In the genomic region with DNA sequence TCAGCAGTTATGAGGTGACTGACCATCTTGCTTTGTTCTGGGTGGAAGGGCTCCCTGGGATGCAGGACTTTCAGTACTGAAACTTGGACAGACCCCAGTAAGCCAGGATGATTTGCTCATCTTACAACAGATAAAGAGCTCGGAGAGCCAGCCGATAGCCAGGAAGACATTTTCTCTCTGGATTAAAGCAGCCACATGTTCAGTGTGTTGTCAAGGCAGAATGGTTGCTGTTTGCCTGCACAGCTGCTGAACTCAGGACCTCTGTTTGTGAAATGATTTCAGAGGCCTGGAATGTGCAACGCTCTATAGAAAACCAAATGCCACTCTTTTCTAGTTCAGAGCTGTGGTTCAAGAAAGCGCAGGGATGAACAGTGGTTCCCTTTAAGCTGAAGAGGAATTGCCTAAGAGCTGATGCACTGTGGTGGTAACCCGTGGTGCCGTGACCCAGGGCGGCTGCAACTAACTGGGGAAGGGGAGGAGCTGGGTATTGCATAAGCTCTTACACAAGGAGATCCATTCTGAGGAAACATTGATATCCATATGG, we compare ENCODE assay signal across 9 cellular contexts. TPM values are rescaled to one million over a fixed set of nuclear protein-coding genes. Genes with fewer than 3 reads are reported as not detected.
DNase-seq lines count a peak whose midpoint lies in the region; ATAC-seq and TF ChIP-seq lines count a peak whose summit lies in the region.
"Had no signal": no experiment of that assay in that cellular context is flagged by ENCODE, and none has a peak within 500 bp of the region (broad histone marks: within the 10 kb centered on the region; RNA-seq: fewer than 3 reads in every experiment).

No MANE protein-coding gene starts in this region.

- H3K79me2 ChIP-seq in PC-3 (ENCODE audit: low read length) (no peaks in the 10 kb centered on the region), MM.1S (ENCODE audit: low read length) (no peaks in the 10 kb centered on the region)

- H2AFZ ChIP-seq in PC-3 (ENCODE audit: low read length) (no peak overlapping the region), neuron (ENCODE audit: low read depth, low read length) (peak overlapping the region; percentile 62), MM.1S (ENCODE audit: low read length) (no peak overlapping the region)

- POLR2A ChIA-PET in PC-3 (lab: Charles Lee; ENCODE audit: unreplicated experiment): no interaction called here

- peak; percentile 79 for DNase-seq in AG09319 (ENCODE audit: extremely low read depth, low read depth)
- peak; percentile 32 for DNase-seq in PC-3
- peak; percentile 85 for DNase-seq in fibroblast of gingiva (ENCODE audit: low read depth)
- DNase-seq in NCI-H1930 (lab: John Stamatoyannopoulos, UW): no peak
- DNase-seq in MM.1S: no peak
- DNase-seq: COR-L47 had no signal

- intact Hi-C loops in PC-3 (cut with micrococcal nuclease): no loop called here

- H3F3A ChIP-seq in PC-3 (ENCODE audit: low read length, unreplicated experiment) (no peaks in the 10 kb centered on the region), MM.1S (ENCODE audit: insufficient read depth, low read length) (no peaks in the 10 kb centered on the region)

- ATAC-seq in PC-3: no peak
- no peak for ATAC-seq in GM19467 (IDR thresholded peaks at IDR 0.05; ENCODE audit: unreplicated experiment)
- no peak for ATAC-seq in HG03095 (IDR thresholded peaks at IDR 0.05; ENCODE audit: unreplicated experiment)

- H3K9me3 ChIP-seq in PC-3 (ENCODE audit: low read length) (no peaks in the 10 kb centered on the region), neuron (ENCODE audit: low read length) (no peaks in the 10 kb centered on the region), MM.1S (replicated peaks; ENCODE audit: insufficient read depth, low read length) (no peaks in the 10 kb centered on the region)

- no peaks in the 10 kb centered on the region for H3K9me2 ChIP-seq in PC-3 (replicated peaks; ENCODE audit: low read length)
- H3K9me2 ChIP-seq in MM.1S (replicated peaks; ENCODE audit: insufficient read depth, low read length): no peaks in the 10 kb centered on the region

- H3K4me3 ChIP-seq in PC-3 (ENCODE audit: low read length): no peak overlapping the region
- no peak overlapping the region for H3K4me3 ChIP-seq in neuron (ENCODE audit: low read length)
- no peak overlapping the region for H3K4me3 ChIP-seq in MM.1S (ENCODE audit: low read length)

- H3K27me3 ChIP-seq in PC-3 (ENCODE audit: low read length): no peaks in the 10 kb centered on the region
- no peaks in the 10 kb centered on the region for H3K27me3 ChIP-seq in neuron (ENCODE audit: insufficient read depth, low read length)
- no peaks in the 10 kb centered on the region for H3K27me3 ChIP-seq in MM.1S (replicated peaks; ENCODE audit: insufficient read depth, low read length)

- H3K4me2 ChIP-seq in PC-3 (ENCODE audit: low read length): no peak overlapping the region
- no peak overlapping the region for H3K4me2 ChIP-seq in MM.1S (ENCODE audit: low read depth, low read length)

- H3K9ac ChIP-seq in PC-3 (ENCODE audit: low read length) (no peak overlapping the region), MM.1S (ENCODE audit: low read length) (no peak overlapping the region)

- TF ChIP-seq CTCF in AG09319 (IDR thresholded peaks at IDR 0.05; ENCODE audit: low read depth, low read length): no peak
- no peak for TF ChIP-seq CTCF in PC-3 (conservative IDR thresholded peaks at IDR 0.05; ENCODE audit: low read depth, low read length)
- no peak for TF ChIP-seq CTCF in MM.1S (IDR thresholded peaks at IDR 0.05; ENCODE audit: low read length)

- H4K20me1 ChIP-seq in PC-3 (ENCODE audit: low read length) (no peaks in the 10 kb centered on the region), MM.1S (ENCODE audit: insufficient read depth, low read length) (no peaks in the 10 kb centered on the region)

- no peaks in the 10 kb centered on the region for H3K36me3 ChIP-seq in PC-3 (ENCODE audit: low read depth, low read length)
- H3K36me3 ChIP-seq in neuron (ENCODE audit: insufficient read depth, low read length): no peaks in the 10 kb centered on the region
- no peaks in the 10 kb centered on the region for H3K36me3 ChIP-seq in MM.1S (replicated peaks; ENCODE audit: insufficient read depth, low read length)

- H3K4me1 ChIP-seq in PC-3 (ENCODE audit: insufficient read depth, low read length) (no peaks in the 10 kb centered on the region), neuron (ENCODE audit: insufficient read depth, low read length) (peaks cover 15% of the 10 kb centered on the region), MM.1S (ENCODE audit: low read length) (no peaks in the 10 kb centered on the region)

- H3K27ac ChIP-seq in PC-3 (ENCODE audit: low read length) (no peak overlapping the region), MM.1S (ENCODE audit: low read length) (no peak overlapping the region)

- BruUV-seq in PC-3 (replicated peaks; lab: Mats Ljungman, UMichigan): no TSS peak

- CTCF ChIA-PET in PC-3 (lab: Charles Lee): interaction anchor here (0.6 kb wide), 2 partner anchors 21 to 1060 kb away, joined by 3 to 10 read pairs; no protein-coding TSS in a partner anchor

RNA-seq across cellular contexts. Expression of a gene that starts 40.7 kb away (rescaled TPM):
- 0.17 TPM in 1 of 2 replicates, not detected in the other for total RNA-seq in PC-3 (2014; rRNA removed)

Comparison
In these comparisons a context has a peak if more than half of its experiments do, and no peak if none do; other contexts are left out.
1. DNase-seq: peak in AG09319 (single experiment), PC-3 (single experiment) and fibroblast of gingiva (single experiment); none in NCI-H1930 (0 of 2) and MM.1S (single experiment).